9 cellular contexts compared by ENCODE assay signal in genomic region chr7:52539414-52539813, GRCh38.
"Had no signal": no experiment of that assay in that cellular context is flagged by ENCODE, and none has a peak within 500 bp of the region (broad histone marks: within the 10 kb centered on the region; RNA-seq: fewer than 3 reads in every experiment).

No MANE protein-coding gene starts in this region.

- H3K36me3 Mint-ChIP-seq: IgD-negative memory B cell had no signal

- H3K4me2 ChIP-seq: GM23338, KMS-11 had no signal

- H3K36me3 ChIP-seq: HAP-1 had no signal

- DNase-seq: H7, HFFc6, KBM-7 had no signal

- H3K27ac ChIP-seq: HL-60, KMS-11 had no signal

- H2AFZ ChIP-seq: GM23338 had no signal

- H3K4me1 ChIP-seq: HAP-1 had no signal

- H3K9ac ChIP-seq: KMS-11 had no signal

- ATAC-seq: GM23338, HCT116 had no signal

- H3K9me3 ChIP-seq: HAP-1 had no signal

- H3K4me1 Mint-ChIP-seq: IgD-negative memory B cell had no signal

- H3K4me3 Mint-ChIP-seq: GM23338, HFFc6, IgD-negative memory B cell had no signal

- H3K4me3 ChIP-seq: GM23338, HAP-1 had no signal

- H3K27me3 Mint-ChIP-seq: IgD-negative memory B cell had no signal

- H3K27ac Mint-ChIP-seq: GM23338, HFFc6, IgD-negative memory B cell had no signal
